Comparison of ENCODE assay signal across 28 cellular contexts in genomic region chr3:143199998-143200909, GRCh38.
DNase-seq lines count a peak whose midpoint lies in the region; ATAC-seq and TF ChIP-seq lines count a peak whose summit lies in the region.
"Had no signal": no experiment of that assay in that cellular context is flagged by ENCODE, and none has a peak within 500 bp of the region (broad histone marks: within the 10 kb centered on the region; RNA-seq: fewer than 3 reads in every experiment).

No MANE protein-coding gene starts in this region.

- no peaks in the 10 kb centered on the region for H3K36me3 ChIP-seq in A673 (ENCODE audit: insufficient read depth, low read length, poor library complexity, severe bottlenecking)
- H3K36me3 ChIP-seq: SJCRH30, transverse colon had no signal

- intact Hi-C loops in A673 (cut with micrococcal nuclease; ENCODE audit: unreplicated experiment) (no loop called here), left colon (cut with DNase I, micrococcal nuclease) (no loop called here)

- no TSS peak for BruUV-seq in A673 (replicated peaks; lab: Mats Ljungman, UMichigan)

- H3K4me3 Mint-ChIP-seq in HFFc6, result peak overlapping the region; percentile 85
- H3K4me3 Mint-ChIP-seq: activated CD4-positive, alpha-beta memory T cell treated with anti-CD3 and anti-CD28 coated beads, Interleukin-2, amount 10 ng/mL, durations not matched to agents 7 days and 5 days; effector memory CD8-positive, alpha-beta T cell; stimulated activated naive CD8-positive, alpha-beta T cell treated with anti-CD3 and anti-CD28 coated beads, Interleukin-15, amount 100 ng/mL, for 72 hours; WTC11 had no signal

- H3K4me1 Mint-ChIP-seq in HFFc6 (ENCODE audit: low read depth), result peaks cover 47% of the 10 kb centered on the region
- H3K4me1 Mint-ChIP-seq: activated CD4-positive, alpha-beta memory T cell treated with anti-CD3 and anti-CD28 coated beads, Interleukin-2, amount 10 ng/mL, durations not matched to agents 7 days and 5 days; stimulated activated naive CD8-positive, alpha-beta T cell treated with anti-CD3 and anti-CD28 coated beads, Interleukin-15, amount 100 ng/mL, for 72 hours had no signal

- TF ChIP-seq CTCF in A673 (conservative IDR thresholded peaks at IDR 0.05; ENCODE audit: low read depth, low read length), result no peak
- no peak for TF ChIP-seq CTCF in HFFc6 (IDR thresholded peaks at IDR 0.05)

- peak overlapping the region; percentile 56 for H3K27ac Mint-ChIP-seq in HFFc6
- H3K27ac Mint-ChIP-seq: activated CD4-positive, alpha-beta memory T cell treated with anti-CD3 and anti-CD28 coated beads, Interleukin-2, amount 10 ng/mL, durations not matched to agents 7 days and 5 days; effector memory CD8-positive, alpha-beta T cell; stimulated activated naive CD8-positive, alpha-beta T cell treated with anti-CD3 and anti-CD28 coated beads, Interleukin-15, amount 100 ng/mL, for 72 hours; WTC11 had no signal

- POLR2A ChIA-PET in A673 (lab: Charles Lee; ENCODE audit: low non-redundant PET), result no interaction called here

- ATAC-seq in left colon, result no peak
- ATAC-seq: effector memory CD8-positive, alpha-beta T cell; Panc1; stimulated activated naive CD8-positive, alpha-beta T cell treated with anti-CD3 and anti-CD28 coated beads, Interleukin-15, amount 100 ng/mL, for 72 hours; WTC11 had no signal

- no peaks in the 10 kb centered on the region for H3K36me3 Mint-ChIP-seq in HFFc6 (ENCODE audit: low read depth)
- H3K36me3 Mint-ChIP-seq: WTC11 had no signal

- DNase-seq in A673 (ENCODE audit: low spot score) (peak; percentile 35), HFFc6 (peak; percentile 25), astrocyte of the hippocampus (ENCODE audit: low read depth, low spot score) (peak; percentile 48), left kidney (ENCODE audit: low read depth, low spot score) (peak; percentile 20), epidermal melanocyte (ENCODE audit: insufficient read length, low spot score) (no peak), NCI-H774 (lab: John Stamatoyannopoulos, UW) (no peak), SKM-1 (lab: John Stamatoyannopoulos, UW; ENCODE audit: unreplicated experiment) (no peak), left colon (no peak)
- DNase-seq: 8988T; activated CD4-positive, alpha-beta memory T cell treated with anti-CD3 and anti-CD28 coated beads, Interleukin-2, amount 10 ng/mL, durations not matched to agents 7 days and 5 days; activated naive CD4-positive, alpha-beta T cell; activated T-cell treated with anti-CD3 and anti-CD28 coated beads, Interleukin-2, amount 50 U/mL, for 1 hour; anterior cingulate cortex; DMS153; effector memory CD8-positive, alpha-beta T cell; islet precursor cell; NCI-H1436; NCI-H2171; posterior cingulate gyrus; SJCRH30; stimulated activated CD4-positive, alpha-beta T cell treated with anti-CD3 and anti-CD28 coated beads, Interleukin-4, amount 100 ng/mL, for 1 hour; stimulated activated naive CD8-positive, alpha-beta T cell treated with anti-CD3 and anti-CD28 coated beads, Interleukin-15, amount 100 ng/mL, for 72 hours; transverse colon had no signal

- CTCF ChIA-PET in A673 (lab: Charles Lee), result no interaction called here

- no peak overlapping the region for H3K27ac ChIP-seq in A673 (ENCODE audit: low read depth, low read length, poor library complexity, severe bottlenecking)
- H3K27ac ChIP-seq: C4-2B, hepatocyte, SJCRH30, skin epidermis, transverse colon had no signal

- peaks cover 7% of the 10 kb centered on the region; the same call in 1 of the 2 replicates for H3K9me3 Mint-ChIP-seq in HFFc6
- H3K9me3 Mint-ChIP-seq: activated CD4-positive, alpha-beta memory T cell treated with anti-CD3 and anti-CD28 coated beads, Interleukin-2, amount 10 ng/mL, durations not matched to agents 7 days and 5 days; effector memory CD8-positive, alpha-beta T cell had no signal

- no peak overlapping the region for H3K4me3 ChIP-seq in A673 (ENCODE audit: low read depth, low read length, poor library complexity, severe bottlenecking)
- H3K4me3 ChIP-seq: hepatocyte, SJCRH30, skin epidermis, transverse colon had no signal

- H3K27me3 ChIP-seq in A673 (replicated peaks; ENCODE audit: insufficient read depth, low read depth, low read length, poor library complexity), result no peaks in the 10 kb centered on the region
- H3K27me3 ChIP-seq: hepatocyte, SJCRH30, transverse colon had no signal

- peaks cover 1% of the 10 kb centered on the region; the same call in 1 of the 2 replicates for H3K27me3 Mint-ChIP-seq in HFFc6 (ENCODE audit: insufficient read depth)
- H3K27me3 Mint-ChIP-seq: stimulated activated naive CD8-positive, alpha-beta T cell treated with anti-CD3 and anti-CD28 coated beads, Interleukin-15, amount 100 ng/mL, for 72 hours had no signal

- no peaks in the 10 kb centered on the region for H3K9me3 ChIP-seq in A673 (ENCODE audit: low read depth, low read length, poor library complexity, severe bottlenecking)
- H3K9me3 ChIP-seq: SJCRH30, transverse colon had no signal

- H3K4me1 ChIP-seq in A673 (ENCODE audit: insufficient read depth, low read length, poor library complexity, severe bottlenecking), result no peaks in the 10 kb centered on the region
- H3K4me1 ChIP-seq: SJCRH30, transverse colon had no signal

Comparison
In these comparisons a context has a peak if more than half of its experiments do, and no peak if none do; other contexts are left out.
1. DNase-seq: peak in A673 (single experiment), HFFc6 (single experiment), astrocyte of the hippocampus (single experiment) and left kidney (single experiment); none in epidermal melanocyte (single experiment), NCI-H774 (single experiment), SKM-1 (single experiment) and left colon (0 of 2).